ENCODE assay signal across 16 cellular contexts in the genomic region with DNA sequence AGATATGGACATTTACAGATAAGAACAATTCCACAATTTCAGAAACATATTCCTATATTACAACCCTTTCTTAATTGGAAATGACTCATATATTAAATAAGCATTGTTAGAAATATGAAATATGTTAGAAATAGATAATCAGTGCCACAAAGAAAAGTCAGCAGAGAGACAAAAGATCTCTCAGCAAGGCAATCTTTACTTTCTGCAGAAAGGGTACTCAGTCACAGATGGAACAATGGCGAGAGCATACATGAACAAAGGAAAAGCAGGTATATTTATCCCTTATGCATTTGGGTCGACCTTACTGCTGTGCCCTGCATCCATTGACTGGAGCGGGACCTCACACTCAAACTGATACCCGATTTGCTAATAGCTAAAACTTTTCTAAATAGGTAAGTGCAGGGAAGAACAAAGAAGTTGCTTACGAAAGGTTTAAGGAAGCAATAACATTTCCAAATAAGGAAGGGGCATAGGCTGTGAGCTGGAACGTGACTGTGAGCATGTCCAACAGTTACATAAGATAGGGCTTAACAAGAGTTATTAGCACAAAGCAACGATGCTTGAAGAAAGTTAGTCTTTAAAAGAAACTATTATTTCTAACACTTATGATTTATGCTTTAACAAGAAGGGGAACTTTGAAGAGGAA. TPM values are rescaled to one million over a fixed set of nuclear protein-coding genes. Genes with fewer than 3 reads are reported as not detected.
DNase-seq lines count a peak whose midpoint lies in the region; FAIRE-seq and TF ChIP-seq lines count a peak whose summit lies in the region.
"Had no signal": no experiment of that assay in that cellular context is flagged by ENCODE, and none has a peak within 500 bp of the region (broad histone marks: within the 10 kb centered on the region; RNA-seq: fewer than 3 reads in every experiment).

No MANE protein-coding gene starts in this region.

- H4K20me1 ChIP-seq in H1 (replicated peaks in 1 of 2; ENCODE audit: control insufficient read depth in 1 of 2, insufficient read depth in 2 of 2, low read length in 2 of 2) (no peaks in the 10 kb centered on the region), smooth muscle cell (ENCODE audit: low read depth) (no peaks in the 10 kb centered on the region)
- H4K20me1 ChIP-seq: BLaER1 had no signal

- FAIRE-seq in H1 (lab: Jason Lieb, UNC) = no peak
- FAIRE-seq: HTR-8/SVneo had no signal

- H2BK120ac ChIP-seq in H1 (replicated peaks; ENCODE audit: low read depth, low read length) = no peak overlapping the region

- DNase-seq in NOMO-1 treated with DMSO at 0.1 percent for 48 hours (lab: John Stamatoyannopoulos, UW; ENCODE audit: unreplicated experiment) (peak; percentile 9), NOMO-1 (lab: John Stamatoyannopoulos, UW; ENCODE audit: unreplicated experiment in 2 of 2) (no peak), SKM-1 (lab: John Stamatoyannopoulos, UW; ENCODE audit: unreplicated experiment) (peak; percentile 32), H1 (ENCODE audit: low read depth in 1 of 2, low spot score in 2 of 2) (peak in 1 of 2 experiments; percentile 3), smooth muscle cell (lab: John Stamatoyannopoulos, UW; ENCODE audit: unreplicated experiment) (no peak), DMS114 treated with DMSO at 0.1 percent for 48 hours (lab: John Stamatoyannopoulos, UW; ENCODE audit: unreplicated experiment) (no peak), NCI-H748 (lab: John Stamatoyannopoulos, UW; ENCODE audit: unreplicated experiment) (no peak)
- DNase-seq: 8988T; AML-193; Caco-2; CD8-positive, alpha-beta memory T cell; DMS53; GF-D8; HCEC 1CT had no signal

- H3K4ac ChIP-seq in H1 (replicated peaks; ENCODE audit: insufficient read length, low read depth, low read length) = no peak overlapping the region

- H3K4me3 ChIP-seq in H1 (ENCODE audit: extremely low read depth in 1 of 4, insufficient read depth in 2 of 4, low read depth in 3 of 4, low read length in 4 of 4) (no peak overlapping the region), smooth muscle cell (no peak overlapping the region)
- H3K4me3 ChIP-seq: BLaER1 had no signal

- H3K9ac ChIP-seq in H1 (replicated peaks in 1 of 4; ENCODE audit: extremely low read depth in 1 of 4, low read depth in 3 of 4, low read length in 3 of 4) = no peak overlapping the region
- H3K9ac ChIP-seq in smooth muscle cell (ENCODE audit: low read depth) = no peak overlapping the region
- H3K9ac ChIP-seq: BLaER1 had no signal

- no peaks in the 10 kb centered on the region for H3K79me1 ChIP-seq in H1 (ENCODE audit: low read depth, low read length)

- CTCF ChIA-PET in H1 (lab: Charles Lee; ENCODE audit: partially characterized antibody) = interaction anchor here (1.1 to 3.5 kb wide), 5 partner anchors 9 to 210 kb away, joined by 3 to 8 read pairs (median 4); no protein-coding TSS in a partner anchor

- no peak for TF ChIP-seq EP300 in H1 (IDR thresholded peaks at IDR 0.05; ENCODE audit: borderline replicate concordance in 1 of 2, low read depth in 2 of 2, low read length in 2 of 2)

- TF ChIP-seq RAD21 in H1 (IDR thresholded peaks at IDR 0.05 in 1 of 2, conservative IDR thresholded peaks at IDR 0.05 in 1 of 2; ENCODE audit: low read depth in 2 of 2, low read length in 2 of 2) = no peak

- POLR2A ChIA-PET in H1 (lab: Charles Lee; ENCODE audit: partially characterized antibody) = interaction anchor here (0.8 to 2.8 kb wide), 4 partner anchors 7 to 157 kb away, joined by 3 to 14 read pairs (median 6); partner anchors contain the start of genes ELF2, NAA15 and NDUFC1

- no peak overlapping the region for H3K56ac ChIP-seq in H1 (replicated peaks; ENCODE audit: insufficient read length, low read depth, low read length)

- no peak overlapping the region for H2BK5ac ChIP-seq in H1 (ENCODE audit: low read depth, low read length)

- no peak overlapping the region for H3K18ac ChIP-seq in H1 (ENCODE audit: extremely low read depth, low read length)

- no peak for TF ChIP-seq CTCF in H1 (IDR thresholded peaks at IDR 0.05; ENCODE audit: control extremely low read depth in 1 of 3, insufficient read depth in 1 of 3, low read depth in 1 of 3, low read length in 3 of 3)
- TF ChIP-seq CTCF in smooth muscle cell (IDR thresholded peaks at IDR 0.05; ENCODE audit: borderline replicate concordance, insufficient read depth, poor library complexity, severe bottlenecking) = no peak

- H2BK20ac ChIP-seq in H1 (ENCODE audit: low read length) = no peak overlapping the region

- no peak overlapping the region for H4K91ac ChIP-seq in H1 (replicated peaks; ENCODE audit: insufficient read length, low read length)

- 0 out of 2 replicates have a peak overlapping the region, but pooled peaks have one; percentile 5 for H2BK12ac ChIP-seq in H1 (ENCODE audit: low read depth, low read length)

- no peak for TF ChIP-seq POLR2A in H1 (IDR thresholded peaks at IDR 0.05; ENCODE audit: control extremely low read depth in 1 of 2, low read depth in 2 of 2, low read length in 2 of 2)

- no peak overlapping the region; the same call in 1 of the 2 replicates for H3K27ac ChIP-seq in H1 (ENCODE audit: low read depth, low read length)
- H3K27ac ChIP-seq in smooth muscle cell (ENCODE audit: low read depth) = no peak overlapping the region
- H3K27ac ChIP-seq: BLaER1 had no signal

- no peak overlapping the region for H3K23ac ChIP-seq in H1 (ENCODE audit: insufficient read length)

- H3K36me3 ChIP-seq in H1 (ENCODE audit: control insufficient read depth in 2 of 4, insufficient read depth in 4 of 4, low read length in 3 of 4) = no peaks in the 10 kb centered on the region
- no peaks in the 10 kb centered on the region for H3K36me3 ChIP-seq in smooth muscle cell (ENCODE audit: low read depth)
- H3K36me3 ChIP-seq: BLaER1 had no signal

- H3K4me2 ChIP-seq in H1 (ENCODE audit: insufficient read depth in 1 of 2, low read depth in 2 of 2, low read length in 2 of 2) (no peak overlapping the region), smooth muscle cell (no peak overlapping the region)
- H3K4me2 ChIP-seq: BLaER1 had no signal

- H2AK5ac ChIP-seq in H1 (ENCODE audit: low read depth, low read length) = no peak overlapping the region

- H3K79me2 ChIP-seq in H1 (ENCODE audit: control insufficient read depth in 1 of 2, insufficient read depth in 2 of 2, low read length in 2 of 2) (no peaks in the 10 kb centered on the region), smooth muscle cell (ENCODE audit: low read depth) (no peaks in the 10 kb centered on the region)

- H3K9me3 ChIP-seq in H1 (ENCODE audit: insufficient read depth in 2 of 2, low read depth in 1 of 2, low read length in 1 of 2) (no peaks in the 10 kb centered on the region), smooth muscle cell (replicated peaks; ENCODE audit: low read depth) (no peaks in the 10 kb centered on the region)
- H3K9me3 ChIP-seq: BLaER1 had no signal

- H3K27me3 ChIP-seq in H1 (replicated peaks in 1 of 4; ENCODE audit: control insufficient read depth in 3 of 4, extremely low read depth in 1 of 4, insufficient read depth in 3 of 4, low read length in 3 of 4) (no peaks in the 10 kb centered on the region), smooth muscle cell (ENCODE audit: low read depth) (no peaks in the 10 kb centered on the region)
- H3K27me3 ChIP-seq: BLaER1 had no signal

- peak overlapping the region; percentile 8; the same call in 1 of the 2 replicates for H2AFZ ChIP-seq in H1 (ENCODE audit: low read length)
- H2AFZ ChIP-seq in smooth muscle cell (ENCODE audit: low read depth) = peak overlapping the region; percentile 63

- H4K5ac ChIP-seq in H1 (ENCODE audit: insufficient read length, low read depth, low read length) = no peak overlapping the region

- H4K8ac ChIP-seq in H1 (ENCODE audit: extremely low read depth, insufficient read depth, low read length) = no peak overlapping the region

- no peak overlapping the region for H3K14ac ChIP-seq in H1 (ENCODE audit: insufficient read length)

- H3K4me1 ChIP-seq in H1 (replicated peaks in 1 of 4; ENCODE audit: control insufficient read depth in 3 of 4, insufficient read depth in 4 of 4, low read length in 3 of 4) (peaks cover 6 to 19% (median 16%) of the 10 kb centered on the region in 4 experiments), smooth muscle cell (ENCODE audit: low read depth) (no peaks in the 10 kb centered on the region)
- H3K4me1 ChIP-seq: BLaER1 had no signal

- H2BK15ac ChIP-seq in H1 (ENCODE audit: low read length) = no peak overlapping the region

- no peaks in the 10 kb centered on the region for H3K23me2 ChIP-seq in H1 (ENCODE audit: low read depth, low read length)

- 66% methylated on average over 7 of the region's 7 CpGs; no CpG with 5 or more reads in 1 of the 2 experiments for WGBS in H1 (ENCODE audit: extremely low coverage in 1 of 2, insufficient coverage in 1 of 2, insufficient read length in 1 of 2, insufficient replicate concordance in 2 of 2, low coverage in 1 of 2, low lambda C conversion rate in 2 of 2, missing lambda C conversion rate in 1 of 2), 2 experiments
- 67% methylated on average over 7 of the region's 7 CpGs for WGBS in smooth muscle cell (ENCODE audit: low lambda C conversion rate)

- peaks cover 13% of the 10 kb centered on the region for H3F3A ChIP-seq in smooth muscle cell (ENCODE audit: low read depth)

TF ChIP-seq in H1, 55 proteins besides CTCF, POLR2A, EP300 and RAD21:
- TF ChIP-seq FOSL1 (IDR thresholded peaks at IDR 0.05; ENCODE audit: insufficient read depth, low read depth, low read length) (no peak), SRF (IDR thresholded peaks at IDR 0.05; ENCODE audit: low read depth, low read length) (peak; percentile 63; the same call in 1 of the 2 replicates)

RNA-seq across cellular contexts. Expression of gene MGARP, which starts 40.8 kb away (rescaled TPM):
- 2.5 and 2.8 TPM in 2 replicates for total RNA-seq in H1 (2021; fragmentation: NEBNext Ultra II Directional; extraction: Animal tissue kit (Norgen Biotek cat#: 25700))
- polyA plus RNA-seq in H1 (2011; rRNA removed) = 3.9 and 4.5 TPM in 2 replicates
- 8.4 TPM for polyA plus RNA-seq in H1 (2011; cell fraction: cytosol; rRNA removed)
- polyA plus RNA-seq in H1 (2011; cell fraction: nucleus; rRNA removed) = 2.1 TPM
- polyA plus RNA-seq in H1 (2012, experiment 1 of 2) = 4.5 to 6.4 TPM (median 4.9 TPM) in 4 replicates
- polyA plus RNA-seq in H1 (2012, experiment 2 of 2) = 1.5 TPM
- polyA plus RNA-seq in H1 (2013, experiment 1 of 2) = 2.3 TPM
- 2.6 TPM for polyA plus RNA-seq in H1 (2013, experiment 2 of 2)
- polyA minus RNA-seq in H1 (2011; rRNA and poly(A)+ RNA removed) = 1.7 TPM in 2 replicates
- polyA minus RNA-seq in H1 (2011; cell fraction: cytosol; rRNA and poly(A)+ RNA removed) = 1.5 TPM
- polyA minus RNA-seq in H1 (2011; cell fraction: nucleus; rRNA and poly(A)+ RNA removed) = 1.2 TPM
- 0.36 TPM in 1 of 2 replicates, not detected in the other for total RNA-seq in smooth muscle cell
- 0.21 and 0.39 TPM in 2 replicates for polyA plus RNA-seq in smooth muscle cell
- total RNA-seq: CD8-positive, alpha-beta memory T cell had no signal

Comparison
In these comparisons a context has a peak if more than half of its experiments do, and no peak if none do; other contexts are left out.
1. DNase-seq: peak in NOMO-1 treated with DMSO at 0.1 percent for 48 hours (single experiment) and SKM-1 (single experiment); none in NOMO-1 (0 of 2), smooth muscle cell (single experiment), DMS114 treated with DMSO at 0.1 percent for 48 hours (single experiment) and NCI-H748 (single experiment).